ENCODE assay signal across 12 cellular contexts in genomic region chr17:59277031-59277430, GRCh38. TPM values are rescaled to one million over a fixed set of nuclear protein-coding genes. Genes with fewer than 3 reads are reported as not detected.
DNase-seq lines count a peak whose midpoint lies in the region; ATAC-seq and TF ChIP-seq lines count a peak whose summit lies in the region.
"Had no signal": no experiment of that assay in that cellular context is flagged by ENCODE, and none has a peak within 500 bp of the region (broad histone marks: within the 10 kb centered on the region; RNA-seq: fewer than 3 reads in every experiment).

No MANE protein-coding gene starts in this region.

- POLR2A ChIA-PET in WTC11 (lab: Charles Lee): no interaction called here

- no peaks in the 10 kb centered on the region for H3K27me3 Mint-ChIP-seq in osteocyte (ENCODE audit: unreplicated experiment)
- H3K27me3 Mint-ChIP-seq in WTC11 (ENCODE audit: low read depth): no peaks in the 10 kb centered on the region; the same call in 1 of the 2 replicates
- H3K27me3 Mint-ChIP-seq: activated naive CD8-positive, alpha-beta T cell; effector memory CD8-positive, alpha-beta T cell had no signal

- no peak overlapping the region for H3K4me3 Mint-ChIP-seq in osteocyte (ENCODE audit: unreplicated experiment)
- no peak overlapping the region for H3K4me3 Mint-ChIP-seq in WTC11
- H3K4me3 Mint-ChIP-seq: activated naive CD8-positive, alpha-beta T cell; effector memory CD8-positive, alpha-beta T cell had no signal

- DNase-seq in KBM-7 (peak; percentile 39), midbrain (lab: John Stamatoyannopoulos, UW) (peak; percentile 2), NCI-H146 treated with DMSO at 0.1 percent for 48 hours (lab: John Stamatoyannopoulos, UW; ENCODE audit: unreplicated experiment) (no peak), osteocyte (ENCODE audit: extremely low spot score, unreplicated experiment) (no peak), WTC11 (ENCODE audit: low spot score) (no peak)
- DNase-seq: effector memory CD8-positive, alpha-beta T cell; NCI-H526 treated with DMSO at 0.1 percent for 48 hours had no signal

- H3K9me3 Mint-ChIP-seq in osteocyte (ENCODE audit: unreplicated experiment) (no peaks in the 10 kb centered on the region), WTC11 (peaks cover 4% of the 10 kb centered on the region)
- H3K9me3 Mint-ChIP-seq: effector memory CD8-positive, alpha-beta T cell had no signal

- no peaks in the 10 kb centered on the region for H3K4me1 Mint-ChIP-seq in osteocyte (ENCODE audit: unreplicated experiment)
- H3K4me1 Mint-ChIP-seq in WTC11: no peaks in the 10 kb centered on the region

- CTCF ChIA-PET in WTC11 (lab: Charles Lee): no interaction called here

- no peak overlapping the region for H3K27ac Mint-ChIP-seq in osteocyte (ENCODE audit: unreplicated experiment)
- no peak overlapping the region; the same call in 1 of the 2 replicates for H3K27ac Mint-ChIP-seq in WTC11
- H3K27ac Mint-ChIP-seq: activated naive CD8-positive, alpha-beta T cell; effector memory CD8-positive, alpha-beta T cell had no signal

- peaks cover 5% of the 10 kb centered on the region for H3K36me3 Mint-ChIP-seq in osteocyte (ENCODE audit: unreplicated experiment)
- 0 out of 2 replicates have a peak, but pooled peaks cover 3% of the 10 kb centered on the region for H3K36me3 Mint-ChIP-seq in WTC11

- ATAC-seq in GM18519 (IDR thresholded peaks at IDR 0.05; ENCODE audit: low FRiP score, unreplicated experiment) (peak; percentile 82), GM21786 (IDR thresholded peaks at IDR 0.05; ENCODE audit: unreplicated experiment) (peak; percentile 84), HG03342 (IDR thresholded peaks at IDR 0.05; ENCODE audit: unreplicated experiment) (no peak), WTC11 (no peak)
- ATAC-seq: effector memory CD8-positive, alpha-beta T cell; K562 had no signal

- in situ Hi-C loops in KBM-7 (cut with MboI; ENCODE audit: low pct_unique_long_range_greater_than_20kb, low sequenced_read_pairs): no loop called here

- TF ChIP-seq CTCF in osteocyte (IDR thresholded peaks at IDR 0.05): no peak
- no peak for TF ChIP-seq CTCF in WTC11 (IDR thresholded peaks at IDR 0.05)

TF ChIP-seq in WTC11, 78 proteins besides CTCF, POLR2A, EP300 and RAD21:
- TF ChIP-seq ZNF317 (CRISPR knock-in tag; IDR thresholded peaks at IDR 0.05; ENCODE audit: borderline replicate concordance, low read depth) (no peak), ZNF232 (CRISPR knock-in tag; IDR thresholded peaks at IDR 0.05) (no peak), ETV6 (CRISPR knock-in tag; IDR thresholded peaks at IDR 0.05) (no peak)
- TF ChIP-seq, protein P1, sequence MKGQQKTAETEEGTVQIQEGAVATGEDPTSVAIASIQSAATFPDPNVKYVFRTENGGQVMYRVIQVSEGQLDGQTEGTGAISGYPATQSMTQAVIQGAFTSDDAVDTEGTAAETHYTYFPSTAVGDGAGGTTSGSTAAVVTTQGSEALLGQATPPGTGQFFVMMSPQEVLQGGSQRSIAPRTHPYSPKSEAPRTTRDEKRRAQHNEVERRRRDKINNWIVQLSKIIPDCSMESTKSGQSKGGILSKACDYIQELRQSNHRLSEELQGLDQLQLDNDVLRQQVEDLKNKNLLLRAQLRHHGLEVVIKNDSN (CRISPR knock-in tag; IDR thresholded peaks at IDR 0.05): no peak
- TF ChIP-seq, protein P2, sequence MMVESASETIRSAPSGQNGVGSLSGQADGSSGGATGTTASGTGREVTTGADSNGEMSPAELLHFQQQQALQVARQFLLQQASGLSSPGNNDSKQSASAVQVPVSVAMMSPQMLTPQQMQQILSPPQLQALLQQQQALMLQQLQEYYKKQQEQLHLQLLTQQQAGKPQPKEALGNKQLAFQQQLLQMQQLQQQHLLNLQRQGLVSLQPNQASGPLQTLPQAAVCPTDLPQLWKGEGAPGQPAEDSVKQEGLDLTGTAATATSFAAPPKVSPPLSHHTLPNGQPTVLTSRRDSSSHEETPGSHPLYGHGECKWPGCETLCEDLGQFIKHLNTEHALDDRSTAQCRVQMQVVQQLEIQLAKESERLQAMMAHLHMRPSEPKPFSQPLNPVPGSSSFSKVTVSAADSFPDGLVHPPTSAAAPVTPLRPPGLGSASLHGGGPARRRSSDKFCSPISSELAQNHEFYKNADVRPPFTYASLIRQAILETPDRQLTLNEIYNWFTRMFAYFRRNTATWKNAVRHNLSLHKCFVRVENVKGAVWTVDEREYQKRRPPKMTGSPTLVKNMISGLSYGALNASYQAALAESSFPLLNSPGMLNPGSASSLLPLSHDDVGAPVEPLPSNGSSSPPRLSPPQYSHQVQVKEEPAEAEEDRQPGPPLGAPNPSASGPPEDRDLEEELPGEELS (CRISPR knock-in tag; IDR thresholded peaks at IDR 0.05): no peak

RNA-seq across cellular contexts. Expression of gene YPEL2, which starts 54.4 kb away (rescaled TPM):
- total RNA-seq in osteocyte (18.1 and 18.9 TPM in 2 replicates), WTC11 (2021) (2.2 to 3.1 TPM (median 2.5 TPM) in 3 replicates)

RNA-seq across cellular contexts. Expression of gene GDPD1, which starts 56.7 kb away (rescaled TPM):
- 3.0 and 3.3 TPM in 2 replicates for total RNA-seq in osteocyte
- total RNA-seq in WTC11 (2021): 6.0 to 7.1 TPM (median 6.4 TPM) in 3 replicates

Comparison
In these comparisons a context has a peak if more than half of its experiments do, and no peak if none do; other contexts are left out.
1. ATAC-seq: peak in GM18519 (single experiment) and GM21786 (single experiment); none in HG03342 (single experiment) and WTC11 (single experiment).
2. DNase-seq: peak in KBM-7 (single experiment) and midbrain (single experiment); none in NCI-H146 treated with DMSO at 0.1 percent for 48 hours (single experiment), osteocyte (single experiment) and WTC11 (single experiment).